In genomic region chr5:175444905-175445456, GRCh38 we compare ENCODE assay signal across 10 cellular contexts. TPM values are rescaled to one million over a fixed set of nuclear protein-coding genes. Genes with fewer than 3 reads are reported as not detected.
DNase-seq lines count a peak whose midpoint lies in the region; ATAC-seq and TF ChIP-seq lines count a peak whose summit lies in the region.
"Had no signal": no experiment of that assay in that cellular context is flagged by ENCODE, and none has a peak within 500 bp of the region (broad histone marks: within the 10 kb centered on the region; RNA-seq: fewer than 3 reads in every experiment).

No MANE protein-coding gene starts in this region.

- H3K9ac ChIP-seq in PC-3 (ENCODE audit: low read length), result no peak overlapping the region

- H3K9me2 ChIP-seq in PC-3 (replicated peaks; ENCODE audit: low read length), result no peaks in the 10 kb centered on the region

- 9 to 28% methylated on average over 21 to 30 of the region's 37 CpGs for WGBS in esophagus squamous epithelium, 2 donors

- CTCF ChIA-PET in PC-3 (lab: Charles Lee), result no interaction called here

- H3F3A ChIP-seq in PC-3 (ENCODE audit: low read length, unreplicated experiment), result no peaks in the 10 kb centered on the region

- TF ChIP-seq CTCF in PC-3 (conservative IDR thresholded peaks at IDR 0.05; ENCODE audit: low read depth, low read length) (no peak), esophagus squamous epithelium (IDR thresholded peaks at IDR 0.05) (no peak), gastrocnemius medialis (IDR thresholded peaks at IDR 0.05 in 4 of 5, conservative IDR thresholded peaks at IDR 0.05 in 1 of 5) (no peak)

- H3K4me3 ChIP-seq in PC-3 (ENCODE audit: low read length) (no peak overlapping the region), esophagus squamous epithelium (peak overlapping the region; percentile 13 to 65 (median 37)), gastrocnemius medialis (peak overlapping the region in 3 of 4 donors; percentile 23 to 42 (median 41))

- peak overlapping the region; percentile 50 for H3K4me2 ChIP-seq in PC-3 (ENCODE audit: low read length)

- in situ Hi-C loops in gastrocnemius medialis (cut with MboI; ENCODE audit: low sequenced_read_pairs in 4 of 4), result loop anchor here (5.0 to 25.0 kb wide), 4 partner anchors 483 to 500 kb away; no protein-coding TSS in a partner anchor

- DNase-seq in DMS53 (lab: John Stamatoyannopoulos, UW) (peak; percentile 70), DMS53 treated with DMSO at 0.1 percent for 48 hours (lab: John Stamatoyannopoulos, UW; ENCODE audit: unreplicated experiment) (no peak), PC-3 (no peak), esophagus squamous epithelium (lab: John Stamatoyannopoulos, UW) (no peak), gastrocnemius medialis (no peak), NCI-H2171 treated with DMSO at 0.1 percent for 48 hours (lab: John Stamatoyannopoulos, UW) (no peak)

- H3K4me1 ChIP-seq in PC-3 (ENCODE audit: insufficient read depth, low read length) (no peaks in the 10 kb centered on the region), esophagus squamous epithelium (peaks cover 8 to 22% (median 12%) of the 10 kb centered on the region in 3 donors), gastrocnemius medialis (peaks cover 0 to 4% of the 10 kb centered on the region in 2 donors)

- H3K27me3 ChIP-seq in PC-3 (ENCODE audit: low read length) (peaks cover 56% of the 10 kb centered on the region), esophagus squamous epithelium (peaks cover 4 to 79% (median 8%) of the 10 kb centered on the region in 4 donors), gastrocnemius medialis (peaks cover 38 to 44% (median 39%) of the 10 kb centered on the region in 3 donors)

- BruUV-seq in PC-3 (replicated peaks; lab: Mats Ljungman, UMichigan), result no TSS peak

- ATAC-seq in PC-3 (no peak), gastrocnemius medialis (no peak), GM21825 (IDR thresholded peaks at IDR 0.05; ENCODE audit: unreplicated experiment) (no peak), GM19467 (IDR thresholded peaks at IDR 0.05; ENCODE audit: unreplicated experiment) (no peak)

- H2AFZ ChIP-seq in PC-3 (ENCODE audit: low read length), result peak overlapping the region; percentile 26; the same call in 1 of the 2 replicates

- H3K27ac ChIP-seq in PC-3 (ENCODE audit: low read length) (no peak overlapping the region), esophagus squamous epithelium (no peak overlapping the region), gastrocnemius medialis (no peak overlapping the region)

- no peaks in the 10 kb centered on the region for H3K79me2 ChIP-seq in PC-3 (ENCODE audit: low read length)

- POLR2A ChIA-PET in PC-3 (lab: Charles Lee; ENCODE audit: unreplicated experiment), result no interaction called here

- H4K20me1 ChIP-seq in PC-3 (ENCODE audit: low read length), result no peaks in the 10 kb centered on the region

- no peaks in the 10 kb centered on the region for H3K9me3 ChIP-seq in PC-3 (ENCODE audit: low read length)
- no peaks in the 10 kb centered on the region for H3K9me3 ChIP-seq in esophagus squamous epithelium
- no peaks in the 10 kb centered on the region for H3K9me3 ChIP-seq in gastrocnemius medialis

- H3K36me3 ChIP-seq in PC-3 (ENCODE audit: low read depth, low read length) (no peaks in the 10 kb centered on the region), esophagus squamous epithelium (no peaks in the 10 kb centered on the region), gastrocnemius medialis (no peaks in the 10 kb centered on the region)

- TF ChIP-seq POLR2A in esophagus squamous epithelium (IDR thresholded peaks at IDR 0.05) (no peak), gastrocnemius medialis (IDR thresholded peaks at IDR 0.05) (no peak)

- intact Hi-C loops in PC-3 (cut with micrococcal nuclease), result no loop called here
- intact Hi-C loops in esophagus squamous epithelium (cut with DNase I), result loop anchor here (5.0 kb wide), 1 partner anchor 493 kb away; no protein-coding TSS in a partner anchor
- intact Hi-C loops in gastrocnemius medialis (cut with DNase I; ENCODE audit: low total_unique reads), result loop anchor here (1.0 kb wide), 1 partner anchor 494 kb away; no protein-coding TSS in a partner anchor

RNA-seq across cellular contexts. Expression of gene DRD1, which starts 1.0 kb away (rescaled TPM):
- not detected in 2 replicates for total RNA-seq in PC-3 (2014; rRNA removed)
- total RNA-seq in esophagus squamous epithelium, result under 1 TPM in 2 of 4 donors, not detected in 2; 0.06 to 0.19 TPM
- total RNA-seq in gastrocnemius medialis, result not detected
- total RNA-seq: A172, glomerular endothelial cell had no signal

RNA-seq across cellular contexts. Expression of gene SFXN1, which starts 33.4 kb away (rescaled TPM):
- total RNA-seq in PC-3 (2014; rRNA removed), result 46.5 and 54.4 TPM in 2 replicates
- 10 to 100 TPM; 39.6 to 81.7 (median 51.9) TPM for total RNA-seq in esophagus squamous epithelium
- 10 to 100 TPM in 3 of 4 donors, 1 to 10 TPM in 1; 5.8 to 16.7 (median 13.1) TPM for total RNA-seq in gastrocnemius medialis
